10 cellular contexts compared by ENCODE assay signal in the genomic region with DNA sequence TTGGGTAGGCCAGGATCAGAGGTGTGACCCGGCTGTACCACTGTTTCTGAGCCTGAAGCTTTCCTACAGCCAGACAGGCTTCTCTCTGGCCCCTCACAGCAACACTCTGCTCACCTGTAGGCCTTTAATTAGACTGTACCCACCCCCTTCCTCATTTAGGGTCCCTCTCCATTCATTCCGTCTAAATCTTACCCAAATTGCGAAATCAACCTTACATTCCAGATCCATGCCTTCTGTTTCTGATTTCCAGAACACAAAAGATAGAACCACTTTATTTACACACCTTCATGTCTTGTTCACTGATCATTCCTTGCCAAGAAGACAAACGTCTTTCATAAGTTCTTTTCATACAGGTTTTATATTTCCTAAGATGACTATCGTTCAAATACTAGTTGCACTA.
"Had no signal": no experiment of that assay in that cellular context is flagged by ENCODE, and none has a peak within 500 bp of the region (broad histone marks: within the 10 kb centered on the region; RNA-seq: fewer than 3 reads in every experiment).

No MANE protein-coding gene starts in this region.

- H3K9ac ChIP-seq: GM23248 had no signal

- H3K4me2 ChIP-seq: GM23338 had no signal

- FAIRE-seq: H54 had no signal

- H3K9me3 ChIP-seq: HAP-1 had no signal

- H3K36me3 ChIP-seq: HAP-1 had no signal

- DNase-seq: GM23248, GOT3, H7, H9, HCEC 1CT, HFFc6 had no signal

- ATAC-seq: GM23338, HCT116 had no signal

- H2AFZ ChIP-seq: GM23248, GM23338 had no signal

- H3K27ac ChIP-seq: GM23248 had no signal

- H3K4me1 ChIP-seq: HAP-1 had no signal

- H3K4me3 ChIP-seq: GM23248, GM23338, HAP-1 had no signal
